In the genomic region with DNA sequence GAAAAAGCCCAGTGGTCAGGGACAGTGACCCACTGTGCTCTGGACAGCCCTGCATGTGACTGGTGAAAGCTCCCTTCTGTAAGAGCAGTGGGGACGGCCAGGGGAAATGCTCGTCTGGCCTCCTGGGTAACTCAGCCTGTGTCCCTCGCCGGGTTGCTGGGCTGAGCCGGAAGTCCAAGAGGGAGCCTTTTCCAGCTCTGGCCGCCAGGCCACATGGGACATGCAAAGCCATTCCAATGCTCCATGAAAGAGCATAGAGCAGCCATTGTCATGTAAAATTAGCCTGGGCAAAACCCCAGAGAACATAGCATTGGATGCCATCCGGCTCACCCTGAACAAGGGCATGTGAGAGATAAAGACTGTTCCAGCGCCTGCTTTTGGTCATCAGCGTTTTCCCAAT, we compare ENCODE assay signal across 30 cellular contexts.
DNase-seq lines count a peak whose midpoint lies in the region; ATAC-seq, FAIRE-seq and TF ChIP-seq lines count a peak whose summit lies in the region.
"Had no signal": no experiment of that assay in that cellular context is flagged by ENCODE, and none has a peak within 500 bp of the region (broad histone marks: within the 10 kb centered on the region; RNA-seq: fewer than 3 reads in every experiment).

No MANE protein-coding gene starts in this region.

- 92 to 94% methylated on average over 9 of the region's 9 CpGs for whole genome bisulfite sequencing in lower leg skin, 2 donors

- FAIRE-seq in kidney (lab: Jason Lieb, UNC), result no peak
- FAIRE-seq: GM18507 had no signal

- TF ChIP-seq CTCF in kidney (IDR thresholded peaks at IDR 0.05; ENCODE audit: borderline replicate concordance, extremely low read depth, insufficient read depth) (no peak), lower leg skin (IDR thresholded peaks at IDR 0.05) (no peak)

- intact Hi-C loops in head of caudate nucleus (cut with DNase I) (no loop called here), kidney (cut with DNase I) (no loop called here), lower leg skin (cut with DNase I; ENCODE audit: low total_unique reads) (no loop called here)

- no peaks in the 10 kb centered on the region for H3K9me3 ChIP-seq in kidney (ENCODE audit: control insufficient read depth in 1 of 2, low read length in 2 of 2)
- H3K9me3 ChIP-seq: BE2C, colonic mucosa had no signal

- no peaks in the 10 kb centered on the region for H3K36me3 ChIP-seq in kidney (ENCODE audit: control insufficient read depth in 1 of 2, insufficient read depth in 2 of 2, low read length in 2 of 2)
- H3K36me3 ChIP-seq: BE2C, colonic mucosa had no signal

- no peak for ATAC-seq in HG02759 (IDR thresholded peaks at IDR 0.05; ENCODE audit: unreplicated experiment)
- ATAC-seq: activated CD4-positive, alpha-beta T cell treated with anti-CD3 and anti-CD28 coated beads for 36 hours; activated CD8-positive, alpha-beta T cell treated with anti-CD3 and anti-CD28 coated beads, Interleukin-2, amount 10 ng/mL, durations not matched to agents 7 days and 5 days; activated T-helper 17 cell treated with anti-CD3 and anti-CD28 coated beads, Interleukin-2, amount 50 U/mL, for 72 hours had no signal

- DNase-seq in head of caudate nucleus, result peak; percentile 35 to 87 (median 66)
- DNase-seq in inferior parietal cortex (ENCODE audit: extremely low spot score), result peak; percentile 54
- peak; percentile 67 for DNase-seq in putamen (ENCODE audit: low spot score)
- no peak for DNase-seq in kidney
- DNase-seq in lower leg skin (ENCODE audit: low spot score in 2 of 2), result no peak
- DNase-seq in NCI-H524 (lab: John Stamatoyannopoulos, UW), result no peak
- DNase-seq: ACHN; activated CD4-positive, alpha-beta T cell treated with anti-CD3 and anti-CD28 coated beads for 36 hours; activated CD8-positive, alpha-beta T cell treated with anti-CD3 and anti-CD28 coated beads, Interleukin-2, amount 10 ng/mL, durations not matched to agents 7 days and 5 days; activated naive CD4-positive, alpha-beta T cell treated with anti-CD3 and anti-CD28 coated beads, Interleukin-2, amount 50 U/mL, for 16 hours; BE2C; CD8-positive, alpha-beta memory T cell; colonic mucosa; DMS 273 treated with DMSO at 0.1 percent for 48 hours; effector memory CD4-positive, alpha-beta T cell; KG1; mammary epithelial cell; MM.1S; NCI-H1105 treated with DMSO at 0.1 percent for 48 hours; NCI-H2029 treated with DMSO at 0.1 percent for 48 hours; NCI-H2227 treated with DMSO at 0.1 percent for 48 hours; SHP77; stimulated activated CD4-positive, alpha-beta T cell treated with anti-CD3 and anti-CD28 coated beads, Interleukin-15, amount 100 ng/mL, for 24 hours; stimulated activated CD4-positive, alpha-beta T cell treated with anti-CD3 and anti-CD28 coated beads, Interleukin-4, amount 100 ng/mL, for 4 hours had no signal

- no peak for TF ChIP-seq POLR2A in lower leg skin (IDR thresholded peaks at IDR 0.05)

- peaks cover 8 to 12% of the 10 kb centered on the region in 2 donors for H3K4me1 ChIP-seq in kidney (ENCODE audit: control insufficient read depth in 1 of 2, insufficient read depth in 1 of 2, low read depth in 1 of 2, low read length in 2 of 2)
- H3K4me1 ChIP-seq: BE2C, colonic mucosa had no signal

- H3K4me3 ChIP-seq in kidney (ENCODE audit: low read length in 2 of 2) (no peak overlapping the region), lower leg skin (ENCODE audit: low read depth, poor library complexity, severe bottlenecking) (no peak overlapping the region)
- H3K4me3 ChIP-seq: colonic mucosa had no signal

- no peak overlapping the region for H3K9ac ChIP-seq in kidney (ENCODE audit: low read length in 2 of 2)

- H3K27ac ChIP-seq in angular gyrus (ENCODE audit: low read depth, low read length), result peak overlapping the region; percentile 81
- H3K27ac ChIP-seq in kidney (ENCODE audit: low read depth in 2 of 2, low read length in 2 of 2), result no peak overlapping the region
- H3K27ac ChIP-seq: colonic mucosa, epithelial cell of prostate, VCaP had no signal

Comparison
In these comparisons a context has a peak if more than half of its experiments do, and no peak if none do; other contexts are left out.
1. DNase-seq: peak in head of caudate nucleus (42 of 42), inferior parietal cortex (single experiment) and putamen (single experiment); none in kidney (single experiment), lower leg skin (0 of 2) and NCI-H524 (0 of 2).